Comparison of ENCODE assay signal across 9 cellular contexts in genomic region chr19:4830332-4830731, GRCh38. TPM values are rescaled to one million over a fixed set of nuclear protein-coding genes. Genes with fewer than 3 reads are reported as not detected.
A peak's percentile ranks its signal among the peaks of the same experiment; 100 is the strongest.
DNase-seq lines count a peak whose midpoint lies in the region; ATAC-seq and TF ChIP-seq lines count a peak whose summit lies in the region.
"Had no signal": no experiment of that assay in that cellular context is flagged by ENCODE, and none has a peak within 500 bp of the region (broad histone marks: within the 10 kb centered on the region; RNA-seq: fewer than 3 reads in every experiment).

No MANE protein-coding gene starts in this region.

- ATAC-seq in GM23338 (no peak), gastroesophageal sphincter (no peak), HG02678 (IDR thresholded peaks at IDR 0.05; ENCODE audit: unreplicated experiment) (no peak)

- H3K4me1 Mint-ChIP-seq in GM23338: no peaks in the 10 kb centered on the region
- H3K4me1 Mint-ChIP-seq in activated CD4-positive, alpha-beta memory T cell treated with anti-CD3 and anti-CD28 coated beads, Interleukin-2, amount 10 ng/mL, durations not matched to agents 7 days and 5 days: peaks cover 28% of the 10 kb centered on the region

- no peak overlapping the region for H3K27ac ChIP-seq in GM23338 (ENCODE audit: low read depth)
- peak overlapping the region in 3 of 4 donors; percentile 90 to 95 (median 93) for H3K27ac ChIP-seq in gastroesophageal sphincter
- H3K27ac ChIP-seq in smooth muscle cell (ENCODE audit: low read depth): peak overlapping the region; percentile 53

- H3K9me3 ChIP-seq in gastroesophageal sphincter (no peaks in the 10 kb centered on the region), smooth muscle cell (replicated peaks; ENCODE audit: low read depth) (no peaks in the 10 kb centered on the region)

- H3K4me2 ChIP-seq in GM23338 (no peak overlapping the region), smooth muscle cell (peak overlapping the region; percentile 92)

- no peak overlapping the region for H3K4me3 ChIP-seq in GM23338
- peak overlapping the region in 1 of 2 donors; percentile 93 for H3K4me3 ChIP-seq in gastroesophageal sphincter
- H3K4me3 ChIP-seq in smooth muscle cell: peak overlapping the region; percentile 87

- no peaks in the 10 kb centered on the region for H3K36me3 Mint-ChIP-seq in GM23338 (ENCODE audit: low read depth)
- peaks cover 19% of the 10 kb centered on the region for H3K36me3 Mint-ChIP-seq in activated CD4-positive, alpha-beta memory T cell treated with anti-CD3 and anti-CD28 coated beads, Interleukin-2, amount 10 ng/mL, durations not matched to agents 7 days and 5 days (ENCODE audit: low read depth)

- H3K4me1 ChIP-seq in GM23338 (ENCODE audit: insufficient read depth) (no peaks in the 10 kb centered on the region), gastroesophageal sphincter (peaks cover 0 to 27% (median 9%) of the 10 kb centered on the region in 3 donors), smooth muscle cell (ENCODE audit: low read depth) (no peaks in the 10 kb centered on the region)

- H3K4me3 Mint-ChIP-seq in GM23338: peak overlapping the region; percentile 69
- H3K4me3 Mint-ChIP-seq in activated CD4-positive, alpha-beta memory T cell treated with anti-CD3 and anti-CD28 coated beads, Interleukin-2, amount 10 ng/mL, durations not matched to agents 7 days and 5 days: peak overlapping the region; percentile 94

- no peak overlapping the region for H3K27ac Mint-ChIP-seq in GM23338
- H3K27ac Mint-ChIP-seq in activated CD4-positive, alpha-beta memory T cell treated with anti-CD3 and anti-CD28 coated beads, Interleukin-2, amount 10 ng/mL, durations not matched to agents 7 days and 5 days: peak overlapping the region; percentile 90

- POLR2A ChIA-PET in activated CD4-positive, alpha-beta memory T cell treated with anti-CD3 and anti-CD28 coated beads, Interleukin-2, amount 10 ng/mL, durations not matched to agents 7 days and 5 days (lab: Charles Lee): interaction anchor here (0.6 to 3.5 kb wide), 9 partner anchors 10 to 85 kb away, joined by 3 to 24 read pairs (median 4); partner anchors contain the start of gene PLIN3

- no peaks in the 10 kb centered on the region; the same call in 1 of the 2 replicates for H3F3A ChIP-seq in GM23338 (replicated peaks; ENCODE audit: low read depth)
- H3F3A ChIP-seq in smooth muscle cell (ENCODE audit: low read depth): no peaks in the 10 kb centered on the region

- H2AFZ ChIP-seq in GM23338 (no peak overlapping the region; the same call in 1 of the 2 replicates), smooth muscle cell (ENCODE audit: low read depth) (no peak overlapping the region)

- peak overlapping the region; percentile 94 for H3K9ac ChIP-seq in smooth muscle cell (ENCODE audit: low read depth)

- H3K9me2 ChIP-seq in GM23338 (ENCODE audit: insufficient read depth): no peaks in the 10 kb centered on the region

- H3K79me2 ChIP-seq in GM23338 (replicated peaks; ENCODE audit: insufficient read depth) (no peaks in the 10 kb centered on the region), smooth muscle cell (ENCODE audit: low read depth) (peaks cover 16% of the 10 kb centered on the region)

- TF ChIP-seq CTCF in GM23338 (conservative IDR thresholded peaks at IDR 0.05; ENCODE audit: low read depth in 2 of 2) (no peak), gastroesophageal sphincter (IDR thresholded peaks at IDR 0.05) (no peak), smooth muscle cell (IDR thresholded peaks at IDR 0.05; ENCODE audit: borderline replicate concordance, insufficient read depth, poor library complexity, severe bottlenecking) (no peak)

- no peaks in the 10 kb centered on the region for H3K9me3 Mint-ChIP-seq in GM23338
- H3K9me3 Mint-ChIP-seq in activated CD4-positive, alpha-beta memory T cell treated with anti-CD3 and anti-CD28 coated beads, Interleukin-2, amount 10 ng/mL, durations not matched to agents 7 days and 5 days: no peaks in the 10 kb centered on the region

- DNase-seq in GM23338 (ENCODE audit: low spot score) (no peak), smooth muscle cell (lab: John Stamatoyannopoulos, UW; ENCODE audit: unreplicated experiment) (no peak), DMS 273 (lab: John Stamatoyannopoulos, UW; ENCODE audit: unreplicated experiment) (no peak), NCI-H1105 (lab: John Stamatoyannopoulos, UW) (no peak), HK-2 (ENCODE audit: unreplicated experiment) (no peak)
- DNase-seq in activated CD4-positive, alpha-beta memory T cell treated with anti-CD3 and anti-CD28 coated beads, Interleukin-2, amount 10 ng/mL, durations not matched to agents 7 days and 5 days: no peak
- DNase-seq: MV-4-11 had no signal

- TF ChIP-seq POLR2A in gastroesophageal sphincter (IDR thresholded peaks at IDR 0.05): no peak

- CTCF ChIA-PET in activated CD4-positive, alpha-beta memory T cell treated with anti-CD3 and anti-CD28 coated beads, Interleukin-2, amount 10 ng/mL, durations not matched to agents 7 days and 5 days (lab: Charles Lee): interaction anchor here (0.6 to 5.6 kb wide), 6 partner anchors 10 to 42 kb away, joined by 3 to 68 read pairs (median 4); no protein-coding TSS in a partner anchor

- H4K20me1 ChIP-seq in GM23338 (replicated peaks; ENCODE audit: insufficient read depth) (no peaks in the 10 kb centered on the region; the same call in 1 of the 2 replicates), smooth muscle cell (ENCODE audit: low read depth) (peaks cover 15% of the 10 kb centered on the region)

- peaks cover 16% of the 10 kb centered on the region for H3K27me3 Mint-ChIP-seq in GM23338 (ENCODE audit: insufficient read depth, low read depth, poor library complexity)
- H3K27me3 Mint-ChIP-seq in activated CD4-positive, alpha-beta memory T cell treated with anti-CD3 and anti-CD28 coated beads, Interleukin-2, amount 10 ng/mL, durations not matched to agents 7 days and 5 days: no peaks in the 10 kb centered on the region

- H3K27me3 ChIP-seq in GM23338 (ENCODE audit: insufficient read depth) (peaks cover 27% of the 10 kb centered on the region), gastroesophageal sphincter (no peaks in the 10 kb centered on the region), smooth muscle cell (ENCODE audit: low read depth) (no peaks in the 10 kb centered on the region)

- H3K36me3 ChIP-seq in GM23338 (ENCODE audit: insufficient read depth) (no peaks in the 10 kb centered on the region), gastroesophageal sphincter (peaks cover 0 to 3% of the 10 kb centered on the region in 2 donors), smooth muscle cell (ENCODE audit: low read depth) (no peaks in the 10 kb centered on the region)

- 74 to 100% methylated on average over 2 to 3 of the region's 6 CpGs for WGBS in gastroesophageal sphincter (ENCODE audit: low coverage in 1 of 2), 2 donors
- WGBS in smooth muscle cell (ENCODE audit: low lambda C conversion rate): 91% methylated on average over 6 of the region's 6 CpGs

- no peak for TF ChIP-seq EP300 in gastroesophageal sphincter (IDR thresholded peaks at IDR 0.05)

TF ChIP-seq in GM23338, 12 proteins besides CTCF, POLR2A, EP300 and RAD21 (continues in another document):
- TF ChIP-seq, protein P1, sequence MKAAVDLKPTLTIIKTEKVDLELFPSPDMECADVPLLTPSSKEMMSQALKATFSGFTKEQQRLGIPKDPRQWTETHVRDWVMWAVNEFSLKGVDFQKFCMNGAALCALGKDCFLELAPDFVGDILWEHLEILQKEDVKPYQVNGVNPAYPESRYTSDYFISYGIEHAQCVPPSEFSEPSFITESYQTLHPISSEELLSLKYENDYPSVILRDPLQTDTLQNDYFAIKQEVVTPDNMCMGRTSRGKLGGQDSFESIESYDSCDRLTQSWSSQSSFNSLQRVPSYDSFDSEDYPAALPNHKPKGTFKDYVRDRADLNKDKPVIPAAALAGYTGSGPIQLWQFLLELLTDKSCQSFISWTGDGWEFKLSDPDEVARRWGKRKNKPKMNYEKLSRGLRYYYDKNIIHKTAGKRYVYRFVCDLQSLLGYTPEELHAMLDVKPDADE (IDR thresholded peaks at IDR 0.05): no peak

RNA-seq across cellular contexts. Expression of gene TICAM1, which starts 1.2 kb away (rescaled TPM):
- total RNA-seq in GM23338 (2014; rRNA removed; shearing (Covaris generic)): 0.31 and 0.38 TPM in 2 replicates
- 0.32 and 0.38 TPM in 2 replicates for polyA plus RNA-seq in GM23338 (2016; fragmentation: Nextera tagmentation; extraction: Ambion mirVana)
- 10 to 100 TPM; 25.9 to 26.0 TPM for total RNA-seq in activated CD4-positive, alpha-beta memory T cell treated with anti-CD3 and anti-CD28 coated beads, Interleukin-2, amount 10 ng/mL, durations not matched to agents 7 days and 5 days
- total RNA-seq in gastroesophageal sphincter: 1 to 10 TPM; 3.6 to 7.9 (median 5.1) TPM
- 3.5 and 4.6 TPM in 2 replicates for total RNA-seq in smooth muscle cell
- polyA plus RNA-seq in smooth muscle cell: 13.9 and 22.9 TPM in 2 replicates

RNA-seq across cellular contexts. Expression of gene PLIN3, which starts 37.1 kb away (rescaled TPM):
- total RNA-seq in GM23338 (2014; rRNA removed; shearing (Covaris generic)): 45.9 and 59.9 TPM in 2 replicates
- polyA plus RNA-seq in GM23338 (2016; fragmentation: Nextera tagmentation; extraction: Ambion mirVana): 38.0 and 39.0 TPM in 2 replicates
- 10 to 100 TPM; 36.3 to 40.5 TPM for total RNA-seq in activated CD4-positive, alpha-beta memory T cell treated with anti-CD3 and anti-CD28 coated beads, Interleukin-2, amount 10 ng/mL, durations not matched to agents 7 days and 5 days
- total RNA-seq in gastroesophageal sphincter: 10 to 100 TPM; 18.5 to 66.3 (median 34.7) TPM
- 101 and 102 TPM in 2 replicates for total RNA-seq in smooth muscle cell
- 176 and 202 TPM in 2 replicates for polyA plus RNA-seq in smooth muscle cell

RNA-seq across cellular contexts. Expression of gene FEM1A, which starts 38.8 kb away (rescaled TPM):
- 15.2 and 16.5 TPM in 2 replicates for total RNA-seq in GM23338 (2014; rRNA removed; shearing (Covaris generic))
- 0.87 and 0.97 TPM in 2 replicates for polyA plus RNA-seq in GM23338 (2016; fragmentation: Nextera tagmentation; extraction: Ambion mirVana)
- 10 to 100 TPM; 10.2 to 10.3 TPM for total RNA-seq in activated CD4-positive, alpha-beta memory T cell treated with anti-CD3 and anti-CD28 coated beads, Interleukin-2, amount 10 ng/mL, durations not matched to agents 7 days and 5 days
- 10 to 100 TPM; 14.1 to 23.9 (median 15.3) TPM for total RNA-seq in gastroesophageal sphincter
- 6.8 and 7.1 TPM in 2 replicates for total RNA-seq in smooth muscle cell
- polyA plus RNA-seq in smooth muscle cell: 1.5 and 1.6 TPM in 2 replicates
